In the genomic region with DNA sequence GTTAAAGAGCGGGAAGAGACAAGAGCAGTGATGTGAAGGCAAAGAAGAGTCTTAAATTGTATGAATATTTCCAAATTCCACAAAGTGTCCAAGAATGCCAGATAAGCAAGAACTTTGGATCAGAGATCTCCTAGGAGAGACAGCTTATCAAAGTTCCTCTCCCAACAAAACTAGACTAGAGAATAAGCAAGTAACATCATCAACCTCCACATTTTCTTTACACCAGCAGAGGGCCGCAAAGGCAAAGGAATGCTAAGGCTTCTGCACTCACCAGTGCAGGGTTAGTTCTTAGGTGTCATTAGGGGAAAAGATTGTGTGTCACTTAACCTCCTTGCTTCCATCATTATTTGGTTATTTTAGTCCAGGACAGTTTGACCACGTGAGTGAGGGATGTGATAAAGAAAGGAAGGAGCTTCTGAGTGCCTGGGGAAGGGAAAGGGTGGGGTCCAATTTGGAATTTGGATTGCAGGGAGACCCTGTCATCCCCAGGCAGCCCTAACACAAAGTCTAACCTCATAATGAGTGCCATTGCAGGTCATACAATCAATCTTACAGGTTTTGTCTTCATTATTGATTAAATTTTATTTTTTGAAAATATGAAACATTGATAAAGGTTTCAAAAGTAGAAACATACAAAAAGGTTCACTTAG, we compare ENCODE assay signal across 8 cellular contexts. TPM values are rescaled to one million over a fixed set of nuclear protein-coding genes. Genes with fewer than 3 reads are reported as not detected.
DNase-seq lines count a peak whose midpoint lies in the region; ATAC-seq and TF ChIP-seq lines count a peak whose summit lies in the region.

No MANE protein-coding gene starts in this region.

- H3K9me3 Mint-ChIP-seq in Caco-2 (ENCODE audit: unreplicated experiment), result no peaks in the 10 kb centered on the region
- H3K9me3 Mint-ChIP-seq in activated T-cell treated with anti-CD3 and anti-CD28 coated beads, Interleukin-2, amount 50 U/mL, for 4 hours, result no peaks in the 10 kb centered on the region
- no peaks in the 10 kb centered on the region for H3K9me3 Mint-ChIP-seq in neural progenitor cell

- DNase-seq in Caco-2 (peak; percentile 71 to 77), HS-5 (ENCODE audit: low read depth) (peak; percentile 36), PC-9 (peak in 1 of 2 experiments; percentile 51), fibroblast of mammary gland (ENCODE audit: low read depth) (peak; percentile 73), neural progenitor cell (ENCODE audit: low spot score) (peak; percentile 77), thoracic aorta (ENCODE audit: low spot score) (no peak)
- DNase-seq in activated T-cell treated with anti-CD3 and anti-CD28 coated beads, Interleukin-2, amount 50 U/mL, for 4 hours, result peak; percentile 57

- no peak overlapping the region for H3K9ac ChIP-seq in neural progenitor cell

- H3K4me3 Mint-ChIP-seq in Caco-2 (ENCODE audit: unreplicated experiment) (no peak overlapping the region), neural progenitor cell (no peak overlapping the region)
- no peak overlapping the region for H3K4me3 Mint-ChIP-seq in activated T-cell treated with anti-CD3 and anti-CD28 coated beads, Interleukin-2, amount 50 U/mL, for 4 hours

- no peaks in the 10 kb centered on the region for H3K36me3 ChIP-seq in Caco-2 (ENCODE audit: control insufficient read depth, insufficient read depth, low read length)
- H3K36me3 ChIP-seq in PC-9 (ENCODE audit: low read depth), result no peaks in the 10 kb centered on the region
- no peaks in the 10 kb centered on the region for H3K36me3 ChIP-seq in neural progenitor cell
- no peaks in the 10 kb centered on the region for H3K36me3 ChIP-seq in thoracic aorta

- H3K4me3 ChIP-seq in Caco-2 (ENCODE audit: low read depth, low read length) (no peak overlapping the region), PC-9 (no peak overlapping the region), fibroblast of mammary gland (ENCODE audit: control insufficient read depth, low read depth, low read length) (no peak overlapping the region), neural progenitor cell (no peak overlapping the region), thoracic aorta (no peak overlapping the region)

- H4K20me1 ChIP-seq in PC-9 (ENCODE audit: insufficient read depth), result no peaks in the 10 kb centered on the region
- no peaks in the 10 kb centered on the region for H4K20me1 ChIP-seq in neural progenitor cell (ENCODE audit: low read depth)

- H3K4me1 ChIP-seq in Caco-2 (no peaks in the 10 kb centered on the region), PC-9 (replicated peaks; ENCODE audit: insufficient read depth) (no peaks in the 10 kb centered on the region), neural progenitor cell (no peaks in the 10 kb centered on the region), thoracic aorta (ENCODE audit: control insufficient read depth in 1 of 2, low read depth in 2 of 2) (no peaks in the 10 kb centered on the region)

- POLR2A ChIA-PET in Caco-2 (lab: Charles Lee), result no interaction called here
- POLR2A ChIA-PET in PC-9 (lab: Charles Lee; ENCODE audit: unreplicated experiment), result no interaction called here

- H3K27ac Mint-ChIP-seq in Caco-2 (ENCODE audit: unreplicated experiment) (no peak overlapping the region), neural progenitor cell (no peak overlapping the region)

- H3K79me2 ChIP-seq in PC-9 (ENCODE audit: low read depth) (no peaks in the 10 kb centered on the region), neural progenitor cell (ENCODE audit: low read depth) (no peaks in the 10 kb centered on the region)

- H3K4me2 ChIP-seq in PC-9 (no peak overlapping the region), neural progenitor cell (no peak overlapping the region)

- H3K4me1 Mint-ChIP-seq in Caco-2 (ENCODE audit: low read depth, unreplicated experiment) (no peaks in the 10 kb centered on the region), neural progenitor cell (peaks cover 3% of the 10 kb centered on the region)
- H3K4me1 Mint-ChIP-seq in activated T-cell treated with anti-CD3 and anti-CD28 coated beads, Interleukin-2, amount 50 U/mL, for 4 hours (ENCODE audit: low read depth), result no peaks in the 10 kb centered on the region

- TF ChIP-seq CTCF in Caco-2 (IDR thresholded peaks at IDR 0.05; ENCODE audit: insufficient read depth in 1 of 2, low read depth in 1 of 2, low read length in 1 of 2, severe bottlenecking in 1 of 2, unreplicated experiment in 1 of 2) (peak; percentile 63 to 77), PC-9 (conservative IDR thresholded peaks at IDR 0.05) (peak; percentile 73), fibroblast of mammary gland (conservative IDR thresholded peaks at IDR 0.05; ENCODE audit: control insufficient read depth, insufficient read depth, low read depth, low read length) (peak; percentile 79), neural progenitor cell (IDR thresholded peaks at IDR 0.05) (peak; percentile 92), thoracic aorta (IDR thresholded peaks at IDR 0.05) (peak; percentile 72)

- BruUV-seq in Caco-2 (replicated peaks; lab: Mats Ljungman, UMichigan), result no TSS peak
- no TSS peak for BruUV-seq in PC-9 (replicated peaks; lab: Mats Ljungman, UMichigan)

- peak; percentile 81 for ATAC-seq in GM19455 (IDR thresholded peaks at IDR 0.05; ENCODE audit: unreplicated experiment)
- ATAC-seq in activated T-cell treated with anti-CD3 and anti-CD28 coated beads, Interleukin-2, amount 50 U/mL, for 4 hours, result peak; percentile 72 to 86
- ATAC-seq in thoracic aorta (ENCODE audit: insufficient number of reproducible peaks, low FRiP score, low read depth), result peak; percentile 65

- H3K27ac ChIP-seq in PC-9 (no peak overlapping the region), neural progenitor cell (no peak overlapping the region), thoracic aorta (no peak overlapping the region)

- no peak overlapping the region for H2AFZ ChIP-seq in PC-9
- H2AFZ ChIP-seq in neural progenitor cell (replicated peaks), result no peak overlapping the region

- no peaks in the 10 kb centered on the region for H3K9me2 ChIP-seq in PC-9 (ENCODE audit: insufficient read depth)

- no peaks in the 10 kb centered on the region for H3K27me3 ChIP-seq in Caco-2 (replicated peaks; ENCODE audit: control insufficient read depth, insufficient read depth, low read length)
- H3K27me3 ChIP-seq in PC-9 (ENCODE audit: insufficient read depth, low read depth), result no peaks in the 10 kb centered on the region
- no peaks in the 10 kb centered on the region for H3K27me3 ChIP-seq in neural progenitor cell
- H3K27me3 ChIP-seq in thoracic aorta (replicated peaks; ENCODE audit: insufficient read depth), result no peaks in the 10 kb centered on the region

- intact Hi-C loops in Caco-2 (cut with micrococcal nuclease; ENCODE audit: unreplicated experiment) (loop anchor here (1.0 to 2.0 kb wide), 3 partner anchors 61 to 424 kb away; a partner anchor contains a TSS), PC-9 (cut with micrococcal nuclease; ENCODE audit: unreplicated experiment) (loop anchor here (1.0 to 2.0 kb wide), 2 partner anchors 154 to 425 kb away; no protein-coding TSS in a partner anchor)

- CTCF ChIA-PET in Caco-2 (lab: Charles Lee) (interaction anchor here (0.5 to 1.3 kb wide), 6 partner anchors 12 to 271 kb away, joined by 3 to 6 read pairs (median 3); a partner anchor contains a TSS), PC-9 (lab: Charles Lee) (interaction anchor here (0.5 to 1.2 kb wide), 6 partner anchors 18 to 518 kb away, joined by 3 to 5 read pairs (median 3); no protein-coding TSS in a partner anchor)

- H3F3A ChIP-seq in PC-9 (ENCODE audit: insufficient read depth, low read depth), result no peaks in the 10 kb centered on the region
- no peaks in the 10 kb centered on the region for H3F3A ChIP-seq in neural progenitor cell (ENCODE audit: low read depth)

- H3K36me3 Mint-ChIP-seq in Caco-2 (ENCODE audit: insufficient read depth, unreplicated experiment) (no peaks in the 10 kb centered on the region), neural progenitor cell (no peaks in the 10 kb centered on the region)
- no peaks in the 10 kb centered on the region for H3K36me3 Mint-ChIP-seq in activated T-cell treated with anti-CD3 and anti-CD28 coated beads, Interleukin-2, amount 50 U/mL, for 4 hours (ENCODE audit: insufficient read depth)

- H3K27me3 Mint-ChIP-seq in Caco-2 (ENCODE audit: insufficient read depth, unreplicated experiment), result no peaks in the 10 kb centered on the region
- H3K27me3 Mint-ChIP-seq in activated T-cell treated with anti-CD3 and anti-CD28 coated beads, Interleukin-2, amount 50 U/mL, for 4 hours (ENCODE audit: low read depth), result no peaks in the 10 kb centered on the region
- no peaks in the 10 kb centered on the region for H3K27me3 Mint-ChIP-seq in neural progenitor cell (ENCODE audit: insufficient read depth, low read depth)

- no peaks in the 10 kb centered on the region for H3K9me3 ChIP-seq in Caco-2
- H3K9me3 ChIP-seq in PC-9 (ENCODE audit: insufficient read depth, low read depth), result no peaks in the 10 kb centered on the region
- H3K9me3 ChIP-seq in neural progenitor cell (ENCODE audit: low read depth), result no peaks in the 10 kb centered on the region
- H3K9me3 ChIP-seq in thoracic aorta, result no peaks in the 10 kb centered on the region

RNA-seq across cellular contexts. Expression of a gene that starts 7.5 kb away (rescaled TPM):
- total RNA-seq in Caco-2 (2022) (39.7 and 41.8 TPM in 2 replicates), PC-9 (2021) (61.0 and 69.4 TPM in 2 replicates), neural progenitor cell (ENCODE audit: low replicate concordance) (62.0 and 70.2 TPM in 2 replicates), thoracic aorta (10 to 100 TPM; 42.1 to 62.3 TPM)
- 10 to 100 TPM; 44.3 to 60.9 (median 47.9) TPM for total RNA-seq in activated T-cell treated with anti-CD3 and anti-CD28 coated beads, Interleukin-2, amount 50 U/mL, for 4 hours
